ENCODE assay signal across 8 cellular contexts in the genomic region with DNA sequence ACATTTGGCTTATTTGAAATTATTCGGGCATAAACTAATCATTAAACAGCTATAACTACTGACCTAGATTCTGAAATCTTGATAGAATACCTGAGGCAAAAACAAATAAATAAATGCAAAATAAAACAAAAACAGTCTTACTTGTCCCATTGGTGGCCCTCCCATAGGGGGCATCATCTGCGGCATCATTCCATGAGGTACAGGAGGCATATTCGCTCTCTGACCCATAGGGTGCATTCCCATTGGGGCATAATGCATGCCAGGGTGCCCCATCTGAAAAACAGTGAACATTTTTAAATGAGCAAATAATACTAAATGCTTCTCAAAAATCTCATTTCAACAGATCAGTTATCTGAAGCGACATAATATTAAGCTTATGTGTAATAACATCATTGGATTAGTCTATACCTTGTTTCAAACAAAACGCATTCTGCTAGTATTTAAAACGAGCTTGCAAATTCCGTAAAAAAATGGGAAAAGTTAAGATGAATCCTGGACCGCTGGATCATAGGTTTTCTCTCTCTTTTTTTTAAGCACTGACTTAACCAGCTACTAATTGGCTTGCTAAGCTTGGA. TPM values are rescaled to one million over a fixed set of nuclear protein-coding genes. Genes with fewer than 3 reads are reported as not detected.
A peak's percentile ranks its signal among the peaks of the same experiment; 100 is the strongest.
DNase-seq lines count a peak whose midpoint lies in the region; ATAC-seq and TF ChIP-seq lines count a peak whose summit lies in the region.

No MANE protein-coding gene starts in this region.

- H3K4me3 Mint-ChIP-seq in T-helper 17 cell = peak overlapping the region; percentile 100

- H3K27me3 ChIP-seq in esophagus squamous epithelium (no peaks in the 10 kb centered on the region), prostate gland (replicated peaks; ENCODE audit: insufficient read depth) (no peaks in the 10 kb centered on the region)

- DNase-seq in NCI-H2081 (lab: John Stamatoyannopoulos, UW) (peak; percentile 9 to 51), NCI-H2081 treated with DMSO at 0.1 percent for 48 hours (lab: John Stamatoyannopoulos, UW) (no peak), HK-2 (ENCODE audit: unreplicated experiment) (peak; percentile 38), T-helper 17 cell (no peak), esophagus squamous epithelium (lab: John Stamatoyannopoulos, UW) (no peak), prostate gland (ENCODE audit: low spot score) (no peak), epidermal melanocyte (ENCODE audit: insufficient read length, low spot score) (no peak)

- peaks cover 0 to 42% (median 0%) of the 10 kb centered on the region in 3 donors for H3K36me3 ChIP-seq in esophagus squamous epithelium
- H3K36me3 ChIP-seq in prostate gland = no peaks in the 10 kb centered on the region

- WGBS in esophagus squamous epithelium, 2 donors = 16 to 24% methylated on average over 8 of the region's 8 CpGs
- 23% methylated on average over 8 of the region's 8 CpGs for WGBS in prostate gland

- H3K36me3 Mint-ChIP-seq in T-helper 17 cell (ENCODE audit: low read depth) = peaks cover 15% of the 10 kb centered on the region

- no peak for ATAC-seq in T-helper 17 cell
- ATAC-seq in HG02623 (IDR thresholded peaks at IDR 0.05; ENCODE audit: unreplicated experiment) = no peak

- H3K27ac Mint-ChIP-seq in T-helper 17 cell = peak overlapping the region; percentile 100

- TF ChIP-seq POLR2A in esophagus squamous epithelium (IDR thresholded peaks at IDR 0.05) = no peak
- TF ChIP-seq POLR2A in prostate gland (IDR thresholded peaks at IDR 0.05) = no peak

- H3K4me1 Mint-ChIP-seq in T-helper 17 cell = peaks cover 44% of the 10 kb centered on the region

- H3K27ac ChIP-seq in esophagus squamous epithelium = peak overlapping the region in 2 of 4 donors; percentile 97 to 99
- no peak overlapping the region for H3K27ac ChIP-seq in prostate gland

- no peaks in the 10 kb centered on the region for H3K27me3 Mint-ChIP-seq in T-helper 17 cell

- H3K4me1 ChIP-seq in esophagus squamous epithelium (peaks cover 4 to 52% (median 27%) of the 10 kb centered on the region in 3 donors), prostate gland (replicated peaks) (no peaks in the 10 kb centered on the region)

- H3K9me3 ChIP-seq in T-helper 17 cell (ENCODE audit: control insufficient read depth, low read length, poor library complexity, severe bottlenecking) (no peaks in the 10 kb centered on the region), esophagus squamous epithelium (no peaks in the 10 kb centered on the region), prostate gland (no peaks in the 10 kb centered on the region)

- peak in 4 of 6 experiments; percentile 20 to 66 (median 36) for TF ChIP-seq CTCF in esophagus squamous epithelium (IDR thresholded peaks at IDR 0.05)
- peak in 1 of 4 experiments; percentile 15 for TF ChIP-seq CTCF in prostate gland (IDR thresholded peaks at IDR 0.05)

- intact Hi-C loops in esophagus squamous epithelium (cut with DNase I) = no loop called here
- intact Hi-C loops in prostate gland (cut with DNase I) = loop anchor here (5.0 to 10.0 kb wide), 3 partner anchors 69 to 541 kb away; a partner anchor contains a TSS

- H3K4me3 ChIP-seq in esophagus squamous epithelium (peak overlapping the region; percentile 60 to 94 (median 85)), prostate gland (peak overlapping the region; percentile 79 to 87)

RNA-seq across cellular contexts. Expression of a gene that starts 1.3 kb away (rescaled TPM):
- total RNA-seq in T-helper 17 cell (100 to 1,000 TPM; 117 to 133 TPM), esophagus squamous epithelium (100 to 1,000 TPM in 2 of 4 donors, 10 to 100 TPM in 2; 90.8 to 123 (median 99.6) TPM), prostate gland (10 to 100 TPM; 82.6 to 97.9 TPM)

RNA-seq across cellular contexts. Expression of a gene that starts 2.5 kb away (rescaled TPM):
- total RNA-seq in T-helper 17 cell (10 to 100 TPM; 14.3 to 17.9 TPM), esophagus squamous epithelium (10 to 100 TPM in 3 of 4 donors, 1 to 10 TPM in 1; 7.7 to 24.2 (median 19.0) TPM), prostate gland (10 to 100 TPM; 18.9 to 32.2 TPM)

Comparison
In these comparisons a context has a peak if more than half of its experiments do, and no peak if none do; other contexts are left out.
1. DNase-seq: peak in NCI-H2081 (2 of 2) and HK-2 (single experiment); none in NCI-H2081 treated with DMSO at 0.1 percent for 48 hours (single experiment), T-helper 17 cell (0 of 3), esophagus squamous epithelium (single experiment), prostate gland (single experiment) and epidermal melanocyte (single experiment).